ENCODE assay signal across 8 cellular contexts in the genomic region with DNA sequence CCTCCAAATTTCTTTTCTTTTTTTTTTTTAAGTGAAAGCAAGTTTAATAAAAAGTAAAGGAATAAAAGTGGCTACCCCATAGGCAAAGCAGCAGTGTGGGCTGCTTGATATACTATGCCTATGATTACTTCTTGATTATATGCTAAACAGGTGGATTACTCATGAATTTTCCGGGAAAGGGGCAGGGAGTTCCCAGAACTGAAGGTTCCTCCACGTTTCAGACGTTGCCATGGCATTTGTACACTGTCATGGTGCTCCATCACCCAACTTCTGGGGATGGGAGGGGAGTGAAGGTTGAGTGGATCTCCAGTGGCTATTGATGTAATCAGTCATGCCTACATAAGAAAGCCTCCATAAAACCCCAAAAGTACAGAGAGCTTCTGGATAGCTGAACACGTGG.
"Had no signal": no experiment of that assay in that cellular context is flagged by ENCODE, and none has a peak within 500 bp of the region (broad histone marks: within the 10 kb centered on the region; RNA-seq: fewer than 3 reads in every experiment).

No MANE protein-coding gene starts in this region.

- H3K9me3 ChIP-seq: HAP-1 had no signal

- H3K4me3 ChIP-seq: GM23248, HAP-1 had no signal

- H3K9me3 Mint-ChIP-seq: HFFc6 had no signal

- H3K36me3 ChIP-seq: HAP-1 had no signal

- H3K4me1 ChIP-seq: HAP-1 had no signal

- DNase-seq: GM23248, GOT3, H7, HFFc6, IMR-90, KBM-7 had no signal

- H3K27ac ChIP-seq: GM23248, KMS-11 had no signal

- H3K4me3 Mint-ChIP-seq: HFFc6 had no signal

- H3K27ac Mint-ChIP-seq: HFFc6 had no signal
